Comparison of ENCODE assay signal across 8 cellular contexts in the genomic region with DNA sequence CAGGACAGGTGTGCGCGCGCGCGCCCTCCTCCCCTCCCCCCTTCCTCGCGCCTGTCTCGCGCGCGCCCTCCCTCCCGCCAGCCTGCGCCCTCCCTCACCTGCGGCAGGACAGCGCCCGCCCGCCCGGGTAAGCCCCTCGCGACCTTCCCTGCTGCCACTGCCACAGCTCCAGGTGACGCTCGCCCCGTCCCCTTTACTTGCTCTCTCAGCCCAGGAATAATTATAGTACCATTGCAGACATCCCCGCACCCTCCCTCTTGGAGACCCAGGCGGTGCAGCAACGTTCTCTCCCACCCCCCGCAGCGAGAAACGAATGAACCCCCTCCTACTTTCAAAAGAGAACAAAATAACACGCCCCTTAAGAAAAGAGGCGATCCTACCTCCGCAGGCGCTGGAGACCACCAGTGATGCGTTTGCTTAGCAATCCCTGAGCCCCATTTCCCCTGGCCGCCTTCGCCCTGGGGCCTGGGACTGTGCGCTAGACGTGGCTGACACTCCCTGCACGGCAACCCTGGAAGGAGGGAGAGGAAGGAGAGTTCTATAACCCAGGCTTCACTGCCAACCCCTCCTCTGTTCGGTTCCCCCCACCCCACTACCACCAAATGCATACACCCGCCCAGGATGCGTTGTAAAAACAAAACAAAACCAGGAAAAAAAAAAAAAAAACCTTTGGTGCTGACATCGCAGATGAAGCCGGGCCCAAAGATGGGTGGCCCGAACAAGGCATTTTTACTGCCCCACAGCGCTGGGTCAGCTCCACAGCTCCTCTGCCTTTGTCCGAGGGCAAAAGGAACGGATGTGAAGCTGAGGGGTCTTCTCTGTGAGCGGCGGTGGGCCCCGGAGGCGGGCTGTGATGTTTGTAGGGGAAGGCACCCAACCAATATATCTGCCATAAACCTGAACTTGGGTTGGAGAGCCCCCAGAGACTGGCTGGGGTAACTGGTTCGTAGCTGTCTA. TPM values are rescaled to one million over a fixed set of nuclear protein-coding genes. Genes with fewer than 3 reads are reported as not detected.
DNase-seq lines count a peak whose midpoint lies in the region; ATAC-seq, FAIRE-seq and TF ChIP-seq lines count a peak whose summit lies in the region.

No MANE protein-coding gene starts in this region.

- no peaks in the 10 kb centered on the region for H3K9me3 ChIP-seq in HepG2 (ENCODE audit: low read length)

- H3K4me1 ChIP-seq in HepG2 (ENCODE audit: insufficient read depth, low read length): peaks cover 49% of the 10 kb centered on the region

- no peak for TF ChIP-seq CTCF in 22Rv1 (IDR thresholded peaks at IDR 0.05)
- no peak for TF ChIP-seq CTCF in cardiac fibroblast (IDR thresholded peaks at IDR 0.05; ENCODE audit: low read depth, low read length)
- TF ChIP-seq CTCF in HepG2 (CRISPR knock-in tag; IDR thresholded peaks at IDR 0.05): 0 out of 2 replicates have a peak, but pooled peaks have one; percentile 16

- H4K20me1 ChIP-seq in HepG2 (ENCODE audit: insufficient read depth, low read length): peaks cover 7% of the 10 kb centered on the region; the same call in 1 of the 2 replicates

- ATAC-seq in HepG2 (peak; percentile 61), GM18909 (IDR thresholded peaks at IDR 0.05; ENCODE audit: poor library complexity, unreplicated experiment) (no peak)

- no peak overlapping the region for H2AFZ ChIP-seq in HepG2 (ENCODE audit: low read length)

- TF ChIP-seq EP300 in HepG2 (IDR thresholded peaks at IDR 0.05; ENCODE audit: low read depth in 2 of 2, low read length in 2 of 2): no peak
- no peak for TF ChIP-seq EP300 in HepG2 (CRISPR knock-in tag; IDR thresholded peaks at IDR 0.05; ENCODE audit: borderline replicate concordance)

- DNase-seq in GM12892 (ENCODE audit: insufficient read length) (peak; percentile 29), SK-MEL-5 (ENCODE audit: low read depth, low spot score) (peak; percentile 24), cardiac fibroblast (ENCODE audit: low read depth in 2 of 2) (no peak), HepG2 (ENCODE audit: low spot score) (no peak), substantia nigra (lab: John Stamatoyannopoulos, UW) (peak in 7 of 49 donors; percentile 22 to 56 (median 35)), COLO829 (ENCODE audit: low spot score) (no peak)

- TSS peak; percentile 67 for BruUV-seq in HepG2 (replicated peaks; lab: Mats Ljungman, UMichigan)

- POLR2A ChIA-PET in HepG2 (lab: Yijun Ruan, JAX): interaction anchor here (0.6 to 2.1 kb wide), 12 partner anchors 9 to 238 kb away, joined by 3 to 8 read pairs (median 4); partner anchors contain the start of gene HBEGF

- in situ Hi-C loops in SK-MEL-5 (cut with HindIII; ENCODE audit: low pct_unique_long_range_greater_than_20kb, low sequenced_read_pairs): no loop called here
- in situ Hi-C loops in HepG2 (cut with HindIII; ENCODE audit: extremely low pct_ligation_motif_present, low pct_unique_long_range_greater_than_20kb): no loop called here

- WGBS in HepG2 (ENCODE audit: low lambda C conversion rate): 1% methylated on average over 16 of the region's 53 CpGs

- H3K27ac ChIP-seq in 22Rv1: peak overlapping the region; percentile 91
- peak overlapping the region; percentile 82 for H3K27ac ChIP-seq in HepG2 (ENCODE audit: extremely low read length, insufficient read depth, low read length)
- H3K27ac ChIP-seq in substantia nigra (ENCODE audit: low read depth, low read length, poor library complexity, severe bottlenecking): peak overlapping the region; percentile 95

- no peaks in the 10 kb centered on the region for H3K36me3 ChIP-seq in HepG2 (replicated peaks in 1 of 2; ENCODE audit: control insufficient read depth in 1 of 2, insufficient read depth in 2 of 2, low read length in 2 of 2)

- peak overlapping the region; percentile 77 for H3K9ac ChIP-seq in HepG2 (ENCODE audit: insufficient read depth, low read depth, low read length)

- H3K4me2 ChIP-seq in HepG2 (ENCODE audit: low read depth, low read length): peak overlapping the region; percentile 79

- no peak for FAIRE-seq in GM12892 (lab: Jason Lieb, UNC)
- no peak for FAIRE-seq in HepG2 (lab: Jason Lieb, UNC)

- CTCF ChIA-PET in HepG2 (lab: Yijun Ruan, JAX; ENCODE audit: low intra/inter-chr PET ratio, low total read pairs): no interaction called here

- TF ChIP-seq POLR2A in GM12892 (IDR thresholded peaks at IDR 0.05; ENCODE audit: low read depth, low read length) (no peak), HepG2 (IDR thresholded peaks at IDR 0.05; ENCODE audit: insufficient read depth in 1 of 2, low read depth in 2 of 2, low read length in 2 of 2) (no peak)

- intact Hi-C loops in HepG2 (cut with micrococcal nuclease; ENCODE audit: unreplicated experiment): loop anchor here (5.0 kb wide), 1 partner anchor 34 kb away; no protein-coding TSS in a partner anchor

- H3K4me3 ChIP-seq in cardiac fibroblast (replicated peaks in 1 of 2; ENCODE audit: low read depth in 2 of 2, low read length in 2 of 2) (peak overlapping the region; percentile 80 to 84), HepG2 (replicated peaks in 1 of 3; ENCODE audit: insufficient read depth in 1 of 3, low read depth in 2 of 3, low read length in 3 of 3) (peak overlapping the region; percentile 82 to 95 (median 93))

- H3K79me2 ChIP-seq in HepG2 (ENCODE audit: insufficient read depth, low read length): peaks cover 44% of the 10 kb centered on the region

- no peaks in the 10 kb centered on the region; a peak in 1 of 5 replicates for H3K27me3 ChIP-seq in HepG2 (ENCODE audit: control insufficient read depth in 1 of 2, insufficient read depth in 2 of 2, low read length in 2 of 2)

- no peak for TF ChIP-seq RAD21 in HepG2 (CRISPR knock-in tag; IDR thresholded peaks at IDR 0.05)

TF ChIP-seq in HepG2, 621 proteins besides CTCF, POLR2A, EP300 and RAD21 (continues in another document):
- no peak for TF ChIP-seq SMYD3 (CRISPR knock-in tag; IDR thresholded peaks at IDR 0.05)
- no peak for TF ChIP-seq MAFK (conservative IDR thresholded peaks at IDR 0.05 in 1 of 2, IDR thresholded peaks at IDR 0.05 in 1 of 2; ENCODE audit: low read length in 2 of 2)
- peak; percentile 39; the same call in 1 of the 2 replicates for TF ChIP-seq ZFX (CRISPR knock-in tag; IDR thresholded peaks at IDR 0.05; ENCODE audit: low read depth)

RNA-seq across cellular contexts. Expression of gene PURA, which starts 5.5 kb away (rescaled TPM):
- polyA plus RNA-seq in GM12892 (2012; ENCODE audit: missing spikeins): 4.2 TPM
- 8.0 and 9.6 TPM in 2 replicates for total RNA-seq in SK-MEL-5 (2014; rRNA removed; shearing (Covaris generic))
- polyA plus RNA-seq in SK-MEL-5 (2015; cell fraction: cytosol; rRNA removed): 4.6 and 5.4 TPM in 2 replicates
- 9.4 and 9.8 TPM in 2 replicates for polyA plus RNA-seq in SK-MEL-5 (2015; cell fraction: nucleus; rRNA removed)
- total RNA-seq in HepG2 (2016; rRNA removed; fragmentation: Illumina TruSeq; extraction: Trizol): 5.0 and 6.8 TPM in 2 replicates
- 0.30 and 0.97 TPM in 2 replicates for total RNA-seq in HepG2 (2016; cell fraction: cytosol; rRNA removed; fragmentation: Illumina TruSeq; extraction: Trizol; ENCODE audit: low read depth)
- total RNA-seq in HepG2 (2016; cell fraction: insoluble cytoplasmic fraction; rRNA removed; fragmentation: Illumina TruSeq; extraction: Trizol): 4.7 and 5.6 TPM in 2 replicates
- total RNA-seq in HepG2 (2016; cell fraction: membrane; rRNA removed; fragmentation: Illumina TruSeq; extraction: Trizol): 2.4 and 2.5 TPM in 2 replicates
- 12.4 and 12.9 TPM in 2 replicates for total RNA-seq in HepG2 (2016; cell fraction: nucleus; rRNA removed; fragmentation: Illumina TruSeq; extraction: Trizol)
- polyA plus RNA-seq in HepG2 (2011; rRNA removed): 1.9 and 2.0 TPM in 2 replicates
- polyA plus RNA-seq in HepG2 (2011; cell fraction: cytosol; rRNA removed): 1.0 and 1.4 TPM in 2 replicates
- polyA plus RNA-seq in HepG2 (2011; cell fraction: nucleus; rRNA removed): 2.3 and 2.9 TPM in 2 replicates
- 4.9 and 5.4 TPM in 2 replicates for polyA plus RNA-seq in HepG2 (2012)
- polyA plus RNA-seq in HepG2 (2016; cell fraction: cytosol; fragmentation: Illumina TruSeq; extraction: Trizol; ENCODE audit: low read depth): 0.85 and 1.1 TPM in 2 replicates
- polyA plus RNA-seq in HepG2 (2016; cell fraction: insoluble cytoplasmic fraction; fragmentation: Illumina TruSeq; extraction: Trizol; ENCODE audit: low read depth): 5.5 and 6.1 TPM in 2 replicates
- 1.4 and 1.9 TPM in 2 replicates for polyA plus RNA-seq in HepG2 (2016; cell fraction: membrane; fragmentation: Illumina TruSeq; extraction: Trizol; ENCODE audit: low read depth)
- polyA plus RNA-seq in HepG2 (2016; cell fraction: nucleus; fragmentation: Illumina TruSeq; extraction: Trizol; ENCODE audit: insufficient read depth, low read depth): 6.2 and 7.4 TPM in 2 replicates
- 2.9 and 3.8 TPM in 2 replicates for polyA minus RNA-seq in HepG2 (2011; rRNA and poly(A)+ RNA removed; ENCODE audit: low replicate concordance)
- polyA minus RNA-seq in HepG2 (2011; cell fraction: cytosol; rRNA and poly(A)+ RNA removed): 5.7 and 6.0 TPM in 2 replicates
- 26.4 and 31.0 TPM in 2 replicates for polyA minus RNA-seq in HepG2 (2011; cell fraction: nucleus; rRNA and poly(A)+ RNA removed)

RNA-seq across cellular contexts. Expression of gene IGIP, which starts 17.4 kb away (rescaled TPM):
- polyA plus RNA-seq in GM12892 (2012; ENCODE audit: missing spikeins): 1.3 TPM
- total RNA-seq in SK-MEL-5 (2014; rRNA removed; shearing (Covaris generic)): 1.9 and 2.0 TPM in 2 replicates
- 1.5 and 1.6 TPM in 2 replicates for polyA plus RNA-seq in SK-MEL-5 (2015; cell fraction: cytosol; rRNA removed)
- 13.3 and 14.3 TPM in 2 replicates for polyA plus RNA-seq in SK-MEL-5 (2015; cell fraction: nucleus; rRNA removed)
- total RNA-seq in HepG2 (2016; rRNA removed; fragmentation: Illumina TruSeq; extraction: Trizol): 2.1 and 2.4 TPM in 2 replicates
- total RNA-seq in HepG2 (2016; cell fraction: cytosol; rRNA removed; fragmentation: Illumina TruSeq; extraction: Trizol; ENCODE audit: low read depth): 0.09 and 0.10 TPM in 2 replicates
- total RNA-seq in HepG2 (2016; cell fraction: insoluble cytoplasmic fraction; rRNA removed; fragmentation: Illumina TruSeq; extraction: Trizol): 1.8 and 2.2 TPM in 2 replicates
- total RNA-seq in HepG2 (2016; cell fraction: membrane; rRNA removed; fragmentation: Illumina TruSeq; extraction: Trizol): 0.34 and 0.59 TPM in 2 replicates
- total RNA-seq in HepG2 (2016; cell fraction: nucleus; rRNA removed; fragmentation: Illumina TruSeq; extraction: Trizol): 8.3 and 8.9 TPM in 2 replicates
- polyA plus RNA-seq in HepG2 (2011; rRNA removed): 1.4 and 1.7 TPM in 2 replicates
- polyA plus RNA-seq in HepG2 (2011; cell fraction: cytosol; rRNA removed): 0.51 and 0.97 TPM in 2 replicates
- 3.2 and 4.1 TPM in 2 replicates for polyA plus RNA-seq in HepG2 (2011; cell fraction: nucleus; rRNA removed)
- 3.6 TPM in 2 replicates for polyA plus RNA-seq in HepG2 (2012)
- 0.14 TPM in 1 of 2 replicates, not detected in the other for polyA plus RNA-seq in HepG2 (2016; cell fraction: cytosol; fragmentation: Illumina TruSeq; extraction: Trizol; ENCODE audit: low read depth)
- polyA plus RNA-seq in HepG2 (2016; cell fraction: insoluble cytoplasmic fraction; fragmentation: Illumina TruSeq; extraction: Trizol; ENCODE audit: low read depth): 1.4 and 1.5 TPM in 2 replicates
- polyA plus RNA-seq in HepG2 (2016; cell fraction: membrane; fragmentation: Illumina TruSeq; extraction: Trizol; ENCODE audit: low read depth): 0.10 and 0.17 TPM in 2 replicates
- 4.7 and 5.2 TPM in 2 replicates for polyA plus RNA-seq in HepG2 (2016; cell fraction: nucleus; fragmentation: Illumina TruSeq; extraction: Trizol; ENCODE audit: insufficient read depth, low read depth)
- 1.4 and 1.8 TPM in 2 replicates for polyA minus RNA-seq in HepG2 (2011; rRNA and poly(A)+ RNA removed; ENCODE audit: low replicate concordance)
- polyA minus RNA-seq in HepG2 (2011; cell fraction: cytosol; rRNA and poly(A)+ RNA removed): 1.4 and 1.7 TPM in 2 replicates
- 11.8 and 12.3 TPM in 2 replicates for polyA minus RNA-seq in HepG2 (2011; cell fraction: nucleus; rRNA and poly(A)+ RNA removed)

Comparison
In these comparisons a context has a peak if more than half of its experiments do, and no peak if none do; other contexts are left out.
1. DNase-seq: peak in GM12892 (single experiment) and SK-MEL-5 (single experiment); none in cardiac fibroblast (0 of 2), HepG2 (single experiment) and COLO829 (single experiment).
2. Peak in every context shown above with its lines, with median percentiles within 50 percentile points of each other: H3K27ac ChIP-seq.